ENCODE assay signal across 23 cellular contexts in genomic region chr1:20083178-20083944, GRCh38. TPM values are rescaled to one million over a fixed set of nuclear protein-coding genes. Genes with fewer than 3 reads are reported as not detected.
"Had no signal": no experiment of that assay in that cellular context is flagged by ENCODE, and none has a peak within 500 bp of the region (broad histone marks: within the 10 kb centered on the region; RNA-seq: fewer than 3 reads in every experiment).

No MANE protein-coding gene starts in this region.

- H3K9me3 ChIP-seq: body of pancreas, esophagus muscularis mucosa, neutrophil, SK-N-SH, suprapubic skin, vagina had no signal

- H3K4me1 ChIP-seq: body of pancreas, parathyroid adenoma, suprapubic skin, vagina had no signal

- ATAC-seq: activated CD4-positive, alpha-beta T cell treated with anti-CD3 and anti-CD28 coated beads for 36 hours; body of pancreas; naive thymus-derived CD8-positive, alpha-beta T cell; stimulated activated naive CD8-positive, alpha-beta T cell treated with anti-CD3 and anti-CD28 coated beads, Interleukin-15, amount 100 ng/mL, for 72 hours; WTC11 had no signal

- H3K79me2 ChIP-seq: parathyroid adenoma had no signal

- FAIRE-seq: endothelial cell of umbilical vein, kidney had no signal

- H3K27me3 ChIP-seq: body of pancreas, esophagus muscularis mucosa, vagina had no signal

- H3K9ac ChIP-seq: parathyroid adenoma, SK-N-SH had no signal

- H2AFZ ChIP-seq: parathyroid adenoma had no signal

- DNase-seq: activated CD4-positive, alpha-beta T cell treated with anti-CD3 and anti-CD28 coated beads for 36 hours; activated CD4-positive, alpha-beta T cell treated with anti-CD3 and anti-CD28 coated beads, Interleukin-2, amount 50 U/mL, for 48 hours; activated naive CD8-positive, alpha-beta T cell treated with anti-CD3 and anti-CD28 coated beads for 36 hours; amniotic stem cell; body of pancreas; cerebellar nuclear complex; effector CD8-positive, alpha-beta T cell; kidney; naive thymus-derived CD8-positive, alpha-beta T cell; SK-N-SH; stimulated activated CD4-positive, alpha-beta T cell treated with anti-CD3 and anti-CD28 coated beads, Interleukin-15, amount 100 ng/mL, for 24 hours; stimulated activated CD4-positive, alpha-beta T cell treated with anti-CD3 and anti-CD28 coated beads, Interleukin-2, amount 100 ng/mL, for 48 hours; stimulated activated naive CD8-positive, alpha-beta T cell treated with anti-CD3 and anti-CD28 coated beads, Interleukin-15, amount 100 ng/mL, for 72 hours had no signal

- H3K36me3 ChIP-seq: neutrophil, suprapubic skin, vagina had no signal

- H3K4me3 ChIP-seq: body of pancreas, esophagus muscularis mucosa, suprapubic skin, vagina had no signal

- H3K4me2 ChIP-seq: SK-N-SH had no signal

- H3K27ac ChIP-seq: body of pancreas, neutrophil, parathyroid adenoma, suprapubic skin, vagina had no signal

RNA-seq across cellular contexts. Expression of gene PLA2G5, which starts 13.4 kb away (rescaled TPM):
- total RNA-seq: activated CD4-positive, alpha-beta T cell treated with anti-CD3 and anti-CD28 coated beads for 36 hours; activated naive CD8-positive, alpha-beta T cell treated with anti-CD3 and anti-CD28 coated beads for 36 hours; endothelial cell of umbilical vein; naive thymus-derived CD8-positive, alpha-beta T cell; WTC11 had no signal
- polyA plus RNA-seq: naive thymus-derived CD8-positive, alpha-beta T cell; SK-N-SH had no signal

RNA-seq across cellular contexts. Expression of gene PLA2G2D, which starts 36.0 kb away (rescaled TPM):
- total RNA-seq: activated CD4-positive, alpha-beta T cell treated with anti-CD3 and anti-CD28 coated beads for 36 hours; activated naive CD8-positive, alpha-beta T cell treated with anti-CD3 and anti-CD28 coated beads for 36 hours; body of pancreas; endothelial cell of umbilical vein; esophagus muscularis mucosa; mucosa of gallbladder; naive thymus-derived CD8-positive, alpha-beta T cell; skeletal muscle tissue; suprapubic skin; vagina; WTC11 had no signal
- polyA plus RNA-seq: endothelial cell of umbilical vein; naive thymus-derived CD8-positive, alpha-beta T cell; SK-N-SH had no signal

RNA-seq across cellular contexts. Expression of gene PLA2G2F, which starts 55.8 kb away (rescaled TPM):
- total RNA-seq: activated CD4-positive, alpha-beta T cell treated with anti-CD3 and anti-CD28 coated beads for 36 hours; activated naive CD8-positive, alpha-beta T cell treated with anti-CD3 and anti-CD28 coated beads for 36 hours; body of pancreas; endothelial cell of umbilical vein; esophagus muscularis mucosa; kidney; naive thymus-derived CD8-positive, alpha-beta T cell; skeletal muscle tissue; vagina; WTC11 had no signal
- polyA plus RNA-seq: endothelial cell of umbilical vein; liver; naive thymus-derived CD8-positive, alpha-beta T cell; SK-N-SH had no signal
